In the genomic region with DNA sequence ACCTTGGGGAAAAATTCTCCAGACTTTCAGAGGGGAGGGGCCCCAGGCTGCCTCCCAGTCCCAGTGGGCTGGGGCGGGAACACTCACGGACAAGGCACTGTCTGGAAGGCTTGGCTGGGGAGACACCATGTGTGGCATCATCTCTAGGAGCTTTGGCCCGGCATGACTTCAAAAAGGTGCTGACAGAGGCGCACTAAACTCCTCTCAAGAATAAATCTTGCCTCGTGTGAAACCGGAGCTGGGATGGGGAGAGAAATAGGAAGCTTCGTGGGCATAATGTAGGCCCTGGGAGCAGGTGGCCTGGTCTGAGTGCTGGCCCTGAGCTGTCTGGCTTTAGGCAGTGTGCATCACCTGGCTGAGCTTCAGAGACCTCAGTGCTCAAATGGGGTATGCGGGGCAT, we compare ENCODE assay signal across 17 cellular contexts. TPM values are rescaled to one million over a fixed set of nuclear protein-coding genes. Genes with fewer than 3 reads are reported as not detected.
DNase-seq lines count a peak whose midpoint lies in the region; ATAC-seq and TF ChIP-seq lines count a peak whose summit lies in the region.
"Had no signal": no experiment of that assay in that cellular context is flagged by ENCODE, and none has a peak within 500 bp of the region (broad histone marks: within the 10 kb centered on the region; RNA-seq: fewer than 3 reads in every experiment).

No MANE protein-coding gene starts in this region.

- H3K9me3 ChIP-seq in BLaER1 (no peaks in the 10 kb centered on the region), neuronal stem cell (replicated peaks in 1 of 2; ENCODE audit: control insufficient read depth in 2 of 2, insufficient read depth in 1 of 2, low read depth in 1 of 2, low read length in 2 of 2) (no peaks in the 10 kb centered on the region), uterus (no peaks in the 10 kb centered on the region), right atrium auricular region (no peaks in the 10 kb centered on the region)
- H3K9me3 ChIP-seq: BLaER1 treated with 17β-estradiol and CSF1 and Interleukin-3, amounts not matched to agents 10 nM and 100 nM had no signal

- H3K4me1 ChIP-seq in BLaER1 (peaks cover 52% of the 10 kb centered on the region), neuronal stem cell (ENCODE audit: control insufficient read depth in 2 of 2, insufficient read depth in 1 of 2, low read depth in 1 of 2, low read length in 2 of 2) (peaks cover 18 to 32% of the 10 kb centered on the region in 2 donors), uterus (no peaks in the 10 kb centered on the region), right atrium auricular region (peaks cover 0 to 9% of the 10 kb centered on the region in 2 donors)

- no peak overlapping the region for H2BK120ac ChIP-seq in neuronal stem cell (ENCODE audit: low read depth, low read length)

- no peaks in the 10 kb centered on the region; the same call in 1 of the 2 replicates for H3K36me3 ChIP-seq in BLaER1
- H3K36me3 ChIP-seq in neuronal stem cell (replicated peaks in 1 of 2; ENCODE audit: control insufficient read depth in 2 of 2, insufficient read depth in 2 of 2, low read length in 2 of 2) = peaks cover 3 to 28% of the 10 kb centered on the region in 2 donors
- no peaks in the 10 kb centered on the region for H3K36me3 ChIP-seq in uterus
- H3K36me3 ChIP-seq in right atrium auricular region = no peaks in the 10 kb centered on the region
- H3K36me3 ChIP-seq: BLaER1 treated with 17β-estradiol and CSF1 and Interleukin-3, amounts not matched to agents 10 nM and 100 nM had no signal

- H4K20me1 ChIP-seq in BLaER1 = peaks cover 45% of the 10 kb centered on the region

- no peak overlapping the region for H2AK5ac ChIP-seq in neuronal stem cell (ENCODE audit: low read depth, low read length)

- H2BK12ac ChIP-seq in neuronal stem cell (ENCODE audit: low read length) = no peak overlapping the region

- H3K4me3 ChIP-seq in BLaER1 (no peak overlapping the region), neuronal stem cell (ENCODE audit: low read length in 2 of 2) (no peak overlapping the region), uterus (no peak overlapping the region), right atrium auricular region (no peak overlapping the region)
- H3K4me3 ChIP-seq: BLaER1 treated with 17β-estradiol and CSF1 and Interleukin-3, amounts not matched to agents 10 nM and 100 nM; GM23338 had no signal

- no peak for TF ChIP-seq POLR2A in uterus (IDR thresholded peaks at IDR 0.05)

- no peak overlapping the region for H4K8ac ChIP-seq in neuronal stem cell (ENCODE audit: low read depth, low read length)

- peak overlapping the region; percentile 70 for H2BK15ac ChIP-seq in neuronal stem cell (ENCODE audit: low read length)

- H3K4me1 Mint-ChIP-seq in brain (peaks cover 89% of the 10 kb centered on the region), nephron progenitor cell (peaks cover 37% of the 10 kb centered on the region)

- peaks cover 7% of the 10 kb centered on the region for H3K79me1 ChIP-seq in neuronal stem cell (ENCODE audit: low read depth, low read length)

- no peak overlapping the region for H3K23ac ChIP-seq in neuronal stem cell (ENCODE audit: low read depth, low read length, poor library complexity)

- peak overlapping the region; percentile 31 to 83 (median 53) for H3K27ac Mint-ChIP-seq in brain
- no peak overlapping the region for H3K27ac Mint-ChIP-seq in nephron progenitor cell

- no peak overlapping the region for H3K4ac ChIP-seq in neuronal stem cell (ENCODE audit: low read length)

- TF ChIP-seq CTCF in brain (conservative IDR thresholded peaks at IDR 0.05) (no peak), uterus (IDR thresholded peaks at IDR 0.05) (no peak), right atrium auricular region (IDR thresholded peaks at IDR 0.05) (no peak), nephron progenitor cell (IDR thresholded peaks at IDR 0.05) (no peak)

- H3K27ac ChIP-seq in BLaER1 = no peak overlapping the region
- H3K27ac ChIP-seq in neuronal stem cell (replicated peaks; ENCODE audit: low read length) = no peak overlapping the region
- no peak overlapping the region for H3K27ac ChIP-seq in uterus
- no peak overlapping the region for H3K27ac ChIP-seq in right atrium auricular region
- H3K27ac ChIP-seq: BLaER1 treated with 17β-estradiol and CSF1 and Interleukin-3, amounts not matched to agents 10 nM and 100 nM had no signal

- H3K18ac ChIP-seq in neuronal stem cell (ENCODE audit: low read length) = no peak overlapping the region

- H2BK5ac ChIP-seq in neuronal stem cell (ENCODE audit: low read length) = peak overlapping the region; percentile 27

- no peaks in the 10 kb centered on the region for H3K36me3 Mint-ChIP-seq in brain
- no peaks in the 10 kb centered on the region for H3K36me3 Mint-ChIP-seq in nephron progenitor cell (ENCODE audit: low read depth)
- H3K36me3 Mint-ChIP-seq: CD4-positive, CD25-positive, alpha-beta regulatory T cell had no signal

- ATAC-seq in GM21619 (IDR thresholded peaks at IDR 0.05; ENCODE audit: unreplicated experiment) = no peak
- ATAC-seq: GM23338, HepG2 had no signal

- H3K4me2 ChIP-seq in BLaER1 (0 out of 2 replicates have a peak overlapping the region, but pooled peaks have one; percentile 72), neuronal stem cell (ENCODE audit: insufficient read depth, low read length, poor library complexity, severe bottlenecking) (no peak overlapping the region)
- H3K4me2 ChIP-seq: GM23338 had no signal

- no peak overlapping the region for H4K91ac ChIP-seq in neuronal stem cell (ENCODE audit: low read depth, low read length, poor library complexity)

- H3K14ac ChIP-seq in neuronal stem cell (ENCODE audit: low read length) = no peak overlapping the region

- H3K9me3 Mint-ChIP-seq in brain = no peaks in the 10 kb centered on the region
- H3K9me3 Mint-ChIP-seq in nephron progenitor cell = no peaks in the 10 kb centered on the region
- H3K9me3 Mint-ChIP-seq: CD4-positive, CD25-positive, alpha-beta regulatory T cell; GM23338; H9 had no signal

- no peak overlapping the region for H2AFZ ChIP-seq in neuronal stem cell (ENCODE audit: low read length)
- H2AFZ ChIP-seq: GM23338 had no signal

- H3K4me3 Mint-ChIP-seq in brain = peak overlapping the region in 2 of 5 experiments; percentile 26 to 51
- H3K4me3 Mint-ChIP-seq in nephron progenitor cell = no peak overlapping the region
- H3K4me3 Mint-ChIP-seq: CD4-positive, CD25-positive, alpha-beta regulatory T cell; GM23338; H9 had no signal

- H3K27me3 Mint-ChIP-seq in brain = peaks cover 8% of the 10 kb centered on the region
- peaks cover 48% of the 10 kb centered on the region for H3K27me3 Mint-ChIP-seq in nephron progenitor cell (ENCODE audit: low read depth, poor library complexity)

- peak; percentile 85 for DNase-seq in left kidney (ENCODE audit: low read depth, low spot score)
- DNase-seq in neuronal stem cell (ENCODE audit: low spot score) = no peak
- no peak for DNase-seq in uterus
- DNase-seq in right atrium auricular region (ENCODE audit: low spot score) = no peak
- no peak for DNase-seq in nephron progenitor cell
- DNase-seq: 8988T; AML-193; Calu3; CD4-positive, CD25-positive, alpha-beta regulatory T cell; DMS 273 treated with DMSO at 0.1 percent for 48 hours; H9 had no signal

- H3K27me3 ChIP-seq in BLaER1 = peaks cover 17% of the 10 kb centered on the region
- H3K27me3 ChIP-seq in neuronal stem cell (ENCODE audit: control insufficient read depth in 3 of 3, insufficient read depth in 3 of 3, low read depth in 1 of 3, low read length in 3 of 3) = no peaks in the 10 kb centered on the region
- H3K27me3 ChIP-seq in uterus = no peaks in the 10 kb centered on the region
- no peaks in the 10 kb centered on the region for H3K27me3 ChIP-seq in right atrium auricular region

- no peak overlapping the region for H3K9ac ChIP-seq in BLaER1
- no peak overlapping the region for H3K9ac ChIP-seq in neuronal stem cell (ENCODE audit: low read depth, low read length, poor library complexity)

- intact Hi-C loops in uterus (cut with DNase I; ENCODE audit: low total_unique reads) = no loop called here

- WGBS in neuronal stem cell (ENCODE audit: extremely low coverage in 2 of 2, insufficient read length in 2 of 2, insufficient replicate concordance in 1 of 2), 2 donors = no CpG with 5 or more reads among the region's 8 CpGs

RNA-seq across cellular contexts. Expression of gene WSCD1, which starts 5.7 kb away (rescaled TPM):
- polyA plus RNA-seq in brain (ENCODE audit: insufficient read depth, low read depth, low replicate concordance) = 50.7 TPM
- 19.9 TPM for polyA plus RNA-seq in neuronal stem cell (2013, experiment 1 of 2)
- polyA plus RNA-seq in neuronal stem cell (2013, experiment 2 of 2) = 19.9 TPM
- 10 to 100 TPM in 1 of 4 donors, 1 to 10 TPM in 3; 3.8 to 12.7 (median 6.6) TPM for total RNA-seq in uterus
- 1 to 10 TPM; 1.8 to 5.5 TPM for total RNA-seq in right atrium auricular region
- total RNA-seq: CD4-positive, CD25-positive, alpha-beta regulatory T cell had no signal
- polyA plus RNA-seq: CD4-positive, CD25-positive, alpha-beta regulatory T cell had no signal
